Comparison of ENCODE assay signal across 24 cellular contexts in genomic region chr7:95915731-95916130, GRCh38.
DNase-seq lines count a peak whose midpoint lies in the region; ATAC-seq, FAIRE-seq and TF ChIP-seq lines count a peak whose summit lies in the region.
"Had no signal": no experiment of that assay in that cellular context is flagged by ENCODE, and none has a peak within 500 bp of the region (broad histone marks: within the 10 kb centered on the region; RNA-seq: fewer than 3 reads in every experiment).

No MANE protein-coding gene starts in this region.

- H3K4me1 ChIP-seq in small intestine (ENCODE audit: control insufficient read depth in 2 of 2, insufficient read depth in 1 of 2, low read depth in 1 of 2, low read length in 1 of 2) = no peaks in the 10 kb centered on the region
- H3K4me1 ChIP-seq: Caco-2 had no signal

- H3K4me1 Mint-ChIP-seq in activated CD4-positive, alpha-beta T cell treated with anti-CD3 and anti-CD28 coated beads, Interleukin-2, amount 10 ng/mL, durations not matched to agents 7 days and 5 days = peaks cover 5% of the 10 kb centered on the region

- peaks cover 0 to 2% of the 10 kb centered on the region in 2 donors for H3K27me3 ChIP-seq in small intestine (ENCODE audit: control insufficient read depth in 2 of 2, insufficient read depth in 2 of 2, low read length in 2 of 2)
- H3K27me3 ChIP-seq: adrenal gland, upper lobe of left lung had no signal

- H3K27ac Mint-ChIP-seq in activated CD4-positive, alpha-beta T cell treated with anti-CD3 and anti-CD28 coated beads, Interleukin-2, amount 10 ng/mL, durations not matched to agents 7 days and 5 days = no peak overlapping the region
- H3K27ac Mint-ChIP-seq: T-helper 17 cell had no signal

- 41 to 51% (median 51%) methylated on average over 3 of the region's 3 CpGs for WGBS in small intestine, 3 donors

- peak; percentile 10 for DNase-seq in NCI-H1436 treated with DMSO at 0.1 percent for 48 hours (lab: John Stamatoyannopoulos, UW)
- no peak for DNase-seq in NCI-H1436 (lab: John Stamatoyannopoulos, UW)
- peak; percentile 71 for DNase-seq in NCI-H748 treated with DMSO at 0.1 percent for 48 hours (lab: John Stamatoyannopoulos, UW)
- no peak for DNase-seq in coronary artery (ENCODE audit: low spot score)
- peak; percentile 25 for DNase-seq in small intestine
- no peak for DNase-seq in activated CD4-positive, alpha-beta T cell treated with anti-CD3 and anti-CD28 coated beads, Interleukin-2, amount 10 ng/mL, durations not matched to agents 7 days and 5 days
- DNase-seq in frontal cortex (ENCODE audit: low spot score in 2 of 2) = no peak
- DNase-seq: activated CD4-positive, alpha-beta T cell treated with anti-CD3 and anti-CD28 coated beads, Interleukin-2, amount 50 U/mL, for 4 hours; activated CD8-positive, alpha-beta memory T cell treated with anti-CD3 and anti-CD28 coated beads, Interleukin-2, amount 50 U/mL, for 48 hours; activated effector memory CD4-positive, alpha-beta T cell treated with anti-CD3 and anti-CD28 coated beads, Interleukin-2, amount 50 U/mL, for 16 hours; adrenal gland; Caco-2; foreskin melanocyte; kidney glomerular epithelial cell; mammary epithelial cell; NCI-H1694; NCI-H446 treated with DMSO at 0.1 percent for 48 hours; PC-3; retina; T-helper 17 cell; upper lobe of left lung had no signal

- H3K9me3 ChIP-seq in small intestine (ENCODE audit: control insufficient read depth, low read depth) = no peaks in the 10 kb centered on the region
- H3K9me3 ChIP-seq: adrenal gland, Caco-2, upper lobe of left lung had no signal

- H3K36me3 Mint-ChIP-seq in activated CD4-positive, alpha-beta T cell treated with anti-CD3 and anti-CD28 coated beads, Interleukin-2, amount 10 ng/mL, durations not matched to agents 7 days and 5 days (ENCODE audit: low read depth) = no peaks in the 10 kb centered on the region

- H3K9me3 Mint-ChIP-seq in activated CD4-positive, alpha-beta T cell treated with anti-CD3 and anti-CD28 coated beads, Interleukin-2, amount 10 ng/mL, durations not matched to agents 7 days and 5 days = no peaks in the 10 kb centered on the region

- H3K36me3 ChIP-seq in small intestine (ENCODE audit: control insufficient read depth in 2 of 2, insufficient read depth in 2 of 2, low read length in 2 of 2) = no peaks in the 10 kb centered on the region
- H3K36me3 ChIP-seq: adrenal gland, upper lobe of left lung had no signal

- no peak for ATAC-seq in GM19395 (IDR thresholded peaks at IDR 0.05; ENCODE audit: unreplicated experiment)
- ATAC-seq: T-helper 17 cell had no signal

- H3K27ac ChIP-seq in coronary artery = no peak overlapping the region
- H3K27ac ChIP-seq in small intestine (ENCODE audit: low read depth in 1 of 2, low read length in 1 of 2) = no peak overlapping the region
- H3K27ac ChIP-seq: 22Rv1, adrenal gland, upper lobe of left lung had no signal

- H3K4me3 ChIP-seq in coronary artery (peak overlapping the region; percentile 6), small intestine (ENCODE audit: low read depth in 1 of 2, low read length in 2 of 2) (no peak overlapping the region)

- CTCF ChIA-PET in activated CD4-positive, alpha-beta T cell treated with anti-CD3 and anti-CD28 coated beads, Interleukin-2, amount 10 ng/mL, durations not matched to agents 7 days and 5 days (lab: Charles Lee) = interaction anchor here (1.0 kb wide), 1 partner anchor 1112 kb away, joined by 4 read pairs; no protein-coding TSS in a partner anchor

- H3K27me3 Mint-ChIP-seq in activated CD4-positive, alpha-beta T cell treated with anti-CD3 and anti-CD28 coated beads, Interleukin-2, amount 10 ng/mL, durations not matched to agents 7 days and 5 days = peaks cover 21% of the 10 kb centered on the region

- no peak for TF ChIP-seq CTCF in coronary artery (IDR thresholded peaks at IDR 0.05)

- FAIRE-seq in small intestine (lab: Jason Lieb, UNC) (no peak), frontal cortex (lab: Jason Lieb, UNC) (no peak)
- FAIRE-seq: bronchial epithelial cell had no signal

- no peak overlapping the region for H3K4me3 Mint-ChIP-seq in activated CD4-positive, alpha-beta T cell treated with anti-CD3 and anti-CD28 coated beads, Interleukin-2, amount 10 ng/mL, durations not matched to agents 7 days and 5 days
- H3K4me3 Mint-ChIP-seq: T-helper 17 cell had no signal

- POLR2A ChIA-PET in activated CD4-positive, alpha-beta T cell treated with anti-CD3 and anti-CD28 coated beads, Interleukin-2, amount 10 ng/mL, durations not matched to agents 7 days and 5 days (lab: Charles Lee) = no interaction called here

Comparison
In these comparisons a context has a peak if more than half of its experiments do, and no peak if none do; other contexts are left out.
1. DNase-seq: peak in NCI-H1436 treated with DMSO at 0.1 percent for 48 hours (single experiment), NCI-H748 treated with DMSO at 0.1 percent for 48 hours (single experiment) and small intestine (single experiment); none in NCI-H1436 (single experiment), coronary artery (single experiment), activated CD4-positive, alpha-beta T cell treated with anti-CD3 and anti-CD28 coated beads, Interleukin-2, amount 10 ng/mL, durations not matched to agents 7 days and 5 days (single experiment) and frontal cortex (0 of 2).